ENCODE assay signal across 19 cellular contexts in genomic region chr4:189304755-189305154, GRCh38.
"Had no signal": no experiment of that assay in that cellular context is flagged by ENCODE, and none has a peak within 500 bp of the region (broad histone marks: within the 10 kb centered on the region; RNA-seq: fewer than 3 reads in every experiment).

No MANE protein-coding gene starts in this region.

- H3K27me3 ChIP-seq: brain microvascular endothelial cell, neutrophil, thyroid gland had no signal

- DNase-seq: activated CD4-positive, alpha-beta T cell treated with anti-CD3 and anti-CD28 coated beads for 4 hours; activated CD8-positive, alpha-beta memory T cell treated with anti-CD3 and anti-CD28 coated beads, Interleukin-2, amount 50 U/mL, for 4 hours; activated CD8-positive, alpha-beta T cell treated with anti-CD3 and anti-CD28 coated beads for 36 hours; activated gamma-delta T cell treated with Interleukin-2 at 50 U/mL for 16 hours; brain microvascular endothelial cell; cerebellar nuclear complex; dermis blood vessel endothelial cell; effector memory CD8-positive, alpha-beta T cell; foreskin melanocyte; head of caudate nucleus; left cardiac atrium; mucosa of descending colon; naive thymus-derived CD8-positive, alpha-beta T cell; T-helper 2 cell; thyroid gland had no signal

- H3K9me3 ChIP-seq: neutrophil, thyroid gland had no signal

- H3K9ac ChIP-seq: parathyroid adenoma had no signal

- H3K4me1 ChIP-seq: parathyroid adenoma, thyroid gland had no signal

- ATAC-seq: activated CD8-positive, alpha-beta T cell treated with anti-CD3 and anti-CD28 coated beads for 36 hours; effector memory CD8-positive, alpha-beta T cell; left cardiac atrium; mucosa of descending colon; naive thymus-derived CD8-positive, alpha-beta T cell; stimulated activated memory B cell treated with anti-CD40 and anti-IgM and Interleukin-4, amounts not matched to agents 10 μg/mL and 1 μg/mL and 100 μg/mL, for 72 hours; WTC11 had no signal

- H2AFZ ChIP-seq: parathyroid adenoma had no signal

- H3K27ac ChIP-seq: brain microvascular endothelial cell, neutrophil, parathyroid adenoma, thyroid gland had no signal

- H3K4me3 ChIP-seq: mucosa of descending colon, thyroid gland had no signal

- H3K36me3 ChIP-seq: brain microvascular endothelial cell, neutrophil, thyroid gland had no signal

- H3K79me2 ChIP-seq: parathyroid adenoma had no signal
